In the genomic region with DNA sequence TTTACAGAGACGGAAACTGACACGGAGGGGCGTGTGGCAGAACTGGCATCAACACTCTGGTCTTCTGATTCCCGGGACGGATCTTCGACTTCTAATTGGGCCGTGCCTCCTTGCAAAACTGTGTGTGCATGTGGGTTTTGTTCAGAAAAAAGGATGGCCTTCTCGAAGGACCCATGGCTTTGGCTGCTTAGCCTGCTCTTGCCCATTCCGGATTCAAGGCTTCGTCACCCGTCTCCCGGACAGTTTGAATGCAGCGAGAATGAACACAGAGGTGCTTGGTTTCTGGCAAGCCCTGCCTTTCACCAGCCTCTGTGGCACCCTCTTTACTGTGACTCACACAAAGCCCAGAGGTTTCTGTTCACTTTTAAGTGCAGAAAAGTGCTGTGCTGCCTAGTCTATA, we compare ENCODE assay signal across 21 cellular contexts.
DNase-seq lines count a peak whose midpoint lies in the region; ATAC-seq and TF ChIP-seq lines count a peak whose summit lies in the region.
"Had no signal": no experiment of that assay in that cellular context is flagged by ENCODE, and none has a peak within 500 bp of the region (broad histone marks: within the 10 kb centered on the region; RNA-seq: fewer than 3 reads in every experiment).

No MANE protein-coding gene starts in this region.

- no peaks in the 10 kb centered on the region for H3K27me3 ChIP-seq in BE2C
- H3K27me3 ChIP-seq: BLaER1 had no signal

- intact Hi-C loops in activated CD4-positive, alpha-beta T cell treated with anti-CD3 and anti-CD28 coated beads for 36 hours (cut with DNase I, micrococcal nuclease): no loop called here

- TF ChIP-seq CTCF in BE2C (IDR thresholded peaks at IDR 0.05; ENCODE audit: low read depth, low read length): no peak

- no peaks in the 10 kb centered on the region for H3K27me3 Mint-ChIP-seq in activated CD4-positive, alpha-beta T cell treated with anti-CD3 and anti-CD28 coated beads for 36 hours
- no peaks in the 10 kb centered on the region for H3K27me3 Mint-ChIP-seq in T-helper 2 cell treated with Interferon-gamma antibody and Interleukin-4, amounts not matched to agents 5 μg/mL and 100 μg/mL, for 36 hours (ENCODE audit: low read depth)
- H3K27me3 Mint-ChIP-seq: CD4-positive, alpha-beta memory T cell; IgD-negative memory B cell had no signal

- POLR2A ChIA-PET in activated CD4-positive, alpha-beta T cell treated with anti-CD3 and anti-CD28 coated beads for 36 hours (lab: Charles Lee): no interaction called here

- H3K27ac Mint-ChIP-seq in activated CD4-positive, alpha-beta T cell treated with anti-CD3 and anti-CD28 coated beads for 36 hours: no peak overlapping the region
- no peak overlapping the region for H3K27ac Mint-ChIP-seq in T-helper 2 cell treated with Interferon-gamma antibody and Interleukin-4, amounts not matched to agents 5 μg/mL and 100 μg/mL, for 36 hours
- H3K27ac Mint-ChIP-seq: HFFc6, IgD-negative memory B cell had no signal

- no peaks in the 10 kb centered on the region for H3K9me3 ChIP-seq in BE2C
- H3K9me3 ChIP-seq: A549, BLaER1 had no signal

- peaks cover 4% of the 10 kb centered on the region for H3K36me3 Mint-ChIP-seq in activated CD4-positive, alpha-beta T cell treated with anti-CD3 and anti-CD28 coated beads for 36 hours (ENCODE audit: low read depth)
- H3K36me3 Mint-ChIP-seq in T-helper 2 cell treated with Interferon-gamma antibody and Interleukin-4, amounts not matched to agents 5 μg/mL and 100 μg/mL, for 36 hours (ENCODE audit: low read depth): peaks cover 2% of the 10 kb centered on the region

- peak; percentile 26 for ATAC-seq in activated CD4-positive, alpha-beta T cell treated with anti-CD3 and anti-CD28 coated beads for 36 hours
- ATAC-seq in esophagus mucosa: peak; percentile 21
- no peak for ATAC-seq in GM18870 (IDR thresholded peaks at IDR 0.05; ENCODE audit: unreplicated experiment)
- ATAC-seq: A549, HCT116, HepG2 had no signal

- H3K4me1 ChIP-seq in BE2C: no peaks in the 10 kb centered on the region
- H3K4me1 ChIP-seq: A549 had no signal

- H3K4me1 Mint-ChIP-seq in activated CD4-positive, alpha-beta T cell treated with anti-CD3 and anti-CD28 coated beads for 36 hours: no peaks in the 10 kb centered on the region
- no peaks in the 10 kb centered on the region for H3K4me1 Mint-ChIP-seq in T-helper 2 cell treated with Interferon-gamma antibody and Interleukin-4, amounts not matched to agents 5 μg/mL and 100 μg/mL, for 36 hours (ENCODE audit: low read depth)
- H3K4me1 Mint-ChIP-seq: CD14-positive monocyte; CD4-positive, alpha-beta memory T cell had no signal

- H3K36me3 ChIP-seq in BE2C: no peaks in the 10 kb centered on the region

- no peak for DNase-seq in activated CD4-positive, alpha-beta T cell treated with anti-CD3 and anti-CD28 coated beads for 36 hours
- no peak for DNase-seq in activated CD4-positive, alpha-beta T cell treated with anti-CD3 and anti-CD28 coated beads for 1 hour
- peak; percentile 51 for DNase-seq in mesenteric fat pad (ENCODE audit: low spot score)
- DNase-seq in BE2C: no peak
- DNase-seq in T-helper 2 cell treated with Interferon-gamma antibody and Interleukin-4, amounts not matched to agents 5 μg/mL and 100 μg/mL, for 36 hours (ENCODE audit: low spot score): no peak
- DNase-seq: AML-193; CD4-positive, alpha-beta memory T cell; DMS153; DMS79 treated with DMSO at 0.1 percent for 48 hours; GF-D8; GOT3; H7; HFFc6 had no signal

- CTCF ChIA-PET in activated CD4-positive, alpha-beta T cell treated with anti-CD3 and anti-CD28 coated beads for 36 hours (lab: Charles Lee): no interaction called here

- H3K9me3 Mint-ChIP-seq in activated CD4-positive, alpha-beta T cell treated with anti-CD3 and anti-CD28 coated beads for 36 hours (ENCODE audit: low read depth): no peaks in the 10 kb centered on the region
- no peaks in the 10 kb centered on the region for H3K9me3 Mint-ChIP-seq in T-helper 2 cell treated with Interferon-gamma antibody and Interleukin-4, amounts not matched to agents 5 μg/mL and 100 μg/mL, for 36 hours
- H3K9me3 Mint-ChIP-seq: CD4-positive, alpha-beta memory T cell; HFFc6; IgD-negative memory B cell had no signal

- no peak overlapping the region for H3K4me3 Mint-ChIP-seq in activated CD4-positive, alpha-beta T cell treated with anti-CD3 and anti-CD28 coated beads for 36 hours
- no peak overlapping the region for H3K4me3 Mint-ChIP-seq in T-helper 2 cell treated with Interferon-gamma antibody and Interleukin-4, amounts not matched to agents 5 μg/mL and 100 μg/mL, for 36 hours
- H3K4me3 Mint-ChIP-seq: CD14-positive monocyte; CD4-positive, alpha-beta memory T cell; HFFc6; IgD-negative memory B cell had no signal

- no peak overlapping the region for H3K4me3 ChIP-seq in BE2C (ENCODE audit: low read depth, low read length)
- H3K4me3 ChIP-seq: A549, BLaER1 had no signal
